16 cellular contexts compared by ENCODE assay signal in genomic region chr9:110040788-110041187, GRCh38.
A peak's percentile ranks its signal among the peaks of the same experiment; 100 is the strongest.
DNase-seq lines count a peak whose midpoint lies in the region; ATAC-seq, FAIRE-seq and TF ChIP-seq lines count a peak whose summit lies in the region.
"Had no signal": no experiment of that assay in that cellular context is flagged by ENCODE, and none has a peak within 500 bp of the region (broad histone marks: within the 10 kb centered on the region; RNA-seq: fewer than 3 reads in every experiment).

No MANE protein-coding gene starts in this region.

- H3K27ac ChIP-seq in astrocyte (ENCODE audit: low read depth, low read length) (no peak overlapping the region), heart left ventricle (peak overlapping the region; percentile 6 to 77 (median 49))
- H3K27ac ChIP-seq: BLaER1, cardiac muscle cell had no signal

- FAIRE-seq in astrocyte (lab: Jason Lieb, UNC) = peak; percentile 83

- H3K4me3 ChIP-seq in astrocyte (ENCODE audit: insufficient read depth, low read depth, low read length) (no peak overlapping the region), heart left ventricle (no peak overlapping the region)
- H3K4me3 ChIP-seq: BLaER1, cardiac muscle cell had no signal

- H3K9me3 ChIP-seq in astrocyte (ENCODE audit: insufficient read depth, low read depth, low read length) (no peaks in the 10 kb centered on the region), heart left ventricle (no peaks in the 10 kb centered on the region)
- H3K9me3 ChIP-seq: BLaER1 had no signal

- H2AFZ ChIP-seq in astrocyte (ENCODE audit: low read depth, low read length) = no peak overlapping the region

- H3K9me3 Mint-ChIP-seq in astrocyte (ENCODE audit: unreplicated experiment) = no peaks in the 10 kb centered on the region
- no peaks in the 10 kb centered on the region for H3K9me3 Mint-ChIP-seq in progenitor cell of endocrine pancreas (ENCODE audit: low read depth)
- H3K9me3 Mint-ChIP-seq: activated CD4-positive, alpha-beta T cell treated with anti-CD3 and anti-CD28 coated beads, Interleukin-2, amount 10 ng/mL, durations not matched to agents 24 days and 14 days had no signal

- no peaks in the 10 kb centered on the region for H4K20me1 ChIP-seq in astrocyte (ENCODE audit: insufficient read depth, low read length)
- H4K20me1 ChIP-seq: BLaER1 had no signal

- H3K4me1 ChIP-seq in astrocyte (ENCODE audit: insufficient read depth, low read length) = no peaks in the 10 kb centered on the region
- H3K4me1 ChIP-seq in heart left ventricle = peaks cover 6 to 47% (median 34%) of the 10 kb centered on the region in 12 donors

- TF ChIP-seq CTCF in astrocyte (IDR thresholded peaks at IDR 0.05; ENCODE audit: insufficient read depth, low read depth, low read length) (no peak), heart left ventricle (IDR thresholded peaks at IDR 0.05) (no peak), progenitor cell of endocrine pancreas (IDR thresholded peaks at IDR 0.05; ENCODE audit: unreplicated experiment) (no peak)

- H3K36me3 Mint-ChIP-seq in astrocyte (ENCODE audit: low read depth, unreplicated experiment) = no peaks in the 10 kb centered on the region
- H3K36me3 Mint-ChIP-seq in progenitor cell of endocrine pancreas (ENCODE audit: insufficient read depth) = no peaks in the 10 kb centered on the region

- peak in 3 of 4 donors; percentile 13 to 45 (median 25) for ATAC-seq in heart left ventricle
- ATAC-seq in HG03457 (IDR thresholded peaks at IDR 0.05; ENCODE audit: unreplicated experiment) = no peak
- ATAC-seq: T-helper 17 cell had no signal

- H3K27me3 ChIP-seq in astrocyte (ENCODE audit: insufficient read depth, low read length) = no peaks in the 10 kb centered on the region
- no peaks in the 10 kb centered on the region for H3K27me3 ChIP-seq in heart left ventricle
- H3K27me3 ChIP-seq: BLaER1, cardiac muscle cell had no signal

- TF ChIP-seq POLR2A in heart left ventricle (IDR thresholded peaks at IDR 0.05) = no peak

- no peaks in the 10 kb centered on the region for H3K79me2 ChIP-seq in astrocyte (ENCODE audit: insufficient read depth, low read length)

- DNase-seq in AG20443 (ENCODE audit: low spot score) (peak; percentile 73), astrocyte (ENCODE audit: low read depth) (peak; percentile 80), heart left ventricle (no peak), renal cortical epithelial cell (ENCODE audit: low read depth) (peak; percentile 35), progenitor cell of endocrine pancreas (ENCODE audit: low spot score, unreplicated experiment) (no peak), cerebellar nuclear complex (lab: John Stamatoyannopoulos, UW) (no peak), NCI-H2081 (lab: John Stamatoyannopoulos, UW) (no peak)
- DNase-seq: activated CD4-positive, alpha-beta T cell treated with anti-CD3 and anti-CD28 coated beads, Interleukin-2, amount 10 ng/mL, durations not matched to agents 24 days and 14 days; activated effector memory CD4-positive, alpha-beta T cell treated with Interleukin-2 at 50 U/mL for 16 hours; DMS79; foreskin melanocyte; T-helper 17 cell had no signal

- intact Hi-C loops in heart left ventricle (cut with DNase I) = loop anchor here in 2 of 10 donors (5.0 to 10.0 kb wide), 2 partner anchors 76 to 128 kb away; no protein-coding TSS in a partner anchor

- no peak overlapping the region for H3K9ac ChIP-seq in astrocyte (ENCODE audit: low read length)
- H3K9ac ChIP-seq: BLaER1 had no signal

- H3K4me1 Mint-ChIP-seq in astrocyte (ENCODE audit: low read depth, unreplicated experiment) (peaks cover 9% of the 10 kb centered on the region), progenitor cell of endocrine pancreas (ENCODE audit: low read depth) (no peaks in the 10 kb centered on the region)

- H3K4me2 ChIP-seq in astrocyte (ENCODE audit: low read length) = no peak overlapping the region

- H3K27me3 Mint-ChIP-seq in astrocyte (ENCODE audit: low read depth, unreplicated experiment) (no peaks in the 10 kb centered on the region), progenitor cell of endocrine pancreas (peaks cover 15% of the 10 kb centered on the region)
- H3K27me3 Mint-ChIP-seq: T-helper 17 cell had no signal

- H3K27ac Mint-ChIP-seq in astrocyte (ENCODE audit: unreplicated experiment) = no peak overlapping the region
- H3K27ac Mint-ChIP-seq in progenitor cell of endocrine pancreas = no peak overlapping the region
- H3K27ac Mint-ChIP-seq: activated CD4-positive, alpha-beta T cell treated with anti-CD3 and anti-CD28 coated beads, Interleukin-2, amount 10 ng/mL, durations not matched to agents 24 days and 14 days; T-helper 17 cell had no signal

- no peaks in the 10 kb centered on the region for H3K36me3 ChIP-seq in astrocyte (ENCODE audit: insufficient read depth, low read length)
- no peaks in the 10 kb centered on the region for H3K36me3 ChIP-seq in heart left ventricle
- H3K36me3 ChIP-seq: BLaER1, cardiac muscle cell had no signal

- no peak overlapping the region for H3K4me3 Mint-ChIP-seq in astrocyte (ENCODE audit: unreplicated experiment)
- no peak overlapping the region for H3K4me3 Mint-ChIP-seq in progenitor cell of endocrine pancreas (ENCODE audit: low read depth)
- H3K4me3 Mint-ChIP-seq: activated CD4-positive, alpha-beta T cell treated with anti-CD3 and anti-CD28 coated beads, Interleukin-2, amount 10 ng/mL, durations not matched to agents 24 days and 14 days; neural crest cell; T-helper 17 cell had no signal

Comparison
In these comparisons a context has a peak if more than half of its experiments do, and no peak if none do; other contexts are left out.
1. DNase-seq: peak in AG20443 (single experiment), astrocyte (single experiment) and renal cortical epithelial cell (single experiment); none in heart left ventricle (0 of 5), progenitor cell of endocrine pancreas (single experiment), cerebellar nuclear complex (0 of 2) and NCI-H2081 (0 of 2).